ENCODE assay signal across 8 cellular contexts in the genomic region with DNA sequence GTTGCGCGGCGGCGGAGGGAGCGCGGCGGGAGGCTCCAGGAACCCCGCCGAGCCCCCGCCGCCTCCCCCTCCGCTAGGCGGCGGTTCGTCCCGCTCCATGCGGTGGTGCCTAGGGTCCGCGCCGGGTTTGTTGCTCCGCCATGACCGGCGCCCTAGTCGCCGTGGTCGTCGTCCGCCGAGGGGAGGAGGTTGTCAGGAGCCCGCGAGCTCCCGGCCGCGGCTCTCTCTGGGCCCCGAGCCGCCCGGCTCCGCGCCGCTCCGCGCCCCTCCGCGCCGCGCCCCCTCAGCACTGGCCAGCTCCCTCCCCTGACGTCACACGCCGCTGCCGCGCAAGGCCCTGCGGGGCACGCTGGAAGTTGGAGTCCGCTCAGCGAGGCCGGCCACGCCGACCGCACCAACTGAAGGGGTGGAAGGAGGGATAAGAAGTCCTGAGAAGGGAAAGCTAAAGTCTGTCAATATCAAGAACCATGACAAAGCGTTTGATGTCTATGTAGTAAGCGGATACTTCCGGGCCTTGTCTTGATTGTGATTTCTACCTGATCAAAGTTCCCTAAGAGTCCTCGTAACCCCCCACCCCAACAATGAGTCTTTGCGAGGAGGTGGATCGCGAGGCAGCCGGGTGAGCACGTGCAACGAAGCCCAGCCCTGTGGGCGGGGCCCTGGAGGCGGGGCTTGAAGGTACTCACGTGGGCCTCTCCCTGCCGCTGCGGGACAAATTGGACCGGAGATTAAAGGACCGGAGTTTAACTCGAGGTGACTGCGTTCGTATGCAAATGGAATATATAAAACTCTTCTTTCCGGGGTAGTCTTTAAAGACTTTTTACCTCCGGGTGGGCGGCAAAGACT. TPM values are rescaled to one million over a fixed set of nuclear protein-coding genes. Genes with fewer than 3 reads are reported as not detected.
DNase-seq lines count a peak whose midpoint lies in the region; ATAC-seq and TF ChIP-seq lines count a peak whose summit lies in the region.

A gene (minus strand): TSS at position 291 of the 846 bp plus-strand sequence.

- H3K27ac Mint-ChIP-seq in activated B cell treated with CpG ODN at 0.5 μM for 24 hours, result peak within 1 kb of the TSS; percentile 89

- H3K9me3 Mint-ChIP-seq in activated B cell treated with CpG ODN at 0.5 μM for 24 hours, result no peaks in the 10 kb centered on the region

- POLR2A ChIA-PET in activated B cell treated with CpG ODN at 0.5 μM for 24 hours (lab: Charles Lee), result interaction anchor here (0.5 to 2.6 kb wide), 8 partner anchors 29 to 524 kb away, joined by 3 to 23 read pairs (median 6); a partner anchor contains a TSS

- H3K4me3 ChIP-seq in AG10803 (ENCODE audit: low read length), result peak within 1 kb of the TSS; percentile 68

- peak within 1 kb of the TSS; percentile 90 for H3K4me3 Mint-ChIP-seq in activated B cell treated with CpG ODN at 0.5 μM for 24 hours

- ATAC-seq in GM18909 (IDR thresholded peaks at IDR 0.05; ENCODE audit: poor library complexity, unreplicated experiment), result peak; percentile 86
- ATAC-seq in HG03159 (IDR thresholded peaks at IDR 0.05; ENCODE audit: unreplicated experiment), result peak; percentile 85
- ATAC-seq in activated B cell treated with CpG ODN at 0.5 μM for 24 hours (ENCODE audit: low read depth), result peak; percentile 90

- TF ChIP-seq CTCF in AG10803 (conservative IDR thresholded peaks at IDR 0.05; ENCODE audit: low read length) (no peak), activated B cell treated with CpG ODN at 0.5 μM for 24 hours (IDR thresholded peaks at IDR 0.05) (no peak)

- peaks cover 6% of the 10 kb centered on the region for H3K36me3 Mint-ChIP-seq in activated B cell treated with CpG ODN at 0.5 μM for 24 hours (ENCODE audit: low read depth)

- peak; percentile 93 for DNase-seq in AG10803 (ENCODE audit: low read depth)
- peak; percentile 91 for DNase-seq in NCI-H226
- peak; percentile 94 for DNase-seq in activated B cell treated with CpG ODN at 0.5 μM for 24 hours
- peak; percentile 91 for DNase-seq in central memory CD4-positive, alpha-beta T cell
- DNase-seq in islet precursor cell, result peak; percentile 98
- peak; percentile 95 for DNase-seq in stimulated activated CD4-positive, alpha-beta T cell treated with anti-CD3 and anti-CD28 coated beads, Interleukin-12 subunit alpha, Interleukin-12 subunit beta, amount 100 ng/mL, for 4 hours

- peaks cover 40% of the 10 kb centered on the region for H3K27me3 Mint-ChIP-seq in activated B cell treated with CpG ODN at 0.5 μM for 24 hours

- intact Hi-C loops in activated B cell treated with CpG ODN at 0.5 μM for 24 hours (cut with micrococcal nuclease), result loop anchor here (1.0 to 5.0 kb wide), 8 partner anchors 92 to 470 kb away; a partner anchor contains a TSS

- H3K4me1 Mint-ChIP-seq in activated B cell treated with CpG ODN at 0.5 μM for 24 hours, result peaks cover 38% of the 10 kb centered on the region

- CTCF ChIA-PET in activated B cell treated with CpG ODN at 0.5 μM for 24 hours (lab: Charles Lee), result interaction anchor here (0.6 to 10.3 kb wide), 7 partner anchors 29 to 591 kb away, joined by 3 to 216 read pairs (median 14); a partner anchor contains a TSS

RNA-seq across cellular contexts. Expression of the gene that starts here (rescaled TPM):
- 2.3 and 3.1 TPM in 2 replicates for total RNA-seq in activated B cell treated with CpG ODN at 0.5 μM for 24 hours

Comparison
In these comparisons a context has a peak if more than half of its experiments do, and no peak if none do; other contexts are left out.
1. Peak in every context shown above with its lines: DNase-seq, ATAC-seq and H3K4me3 ChIP-seq.